In the genomic region with DNA sequence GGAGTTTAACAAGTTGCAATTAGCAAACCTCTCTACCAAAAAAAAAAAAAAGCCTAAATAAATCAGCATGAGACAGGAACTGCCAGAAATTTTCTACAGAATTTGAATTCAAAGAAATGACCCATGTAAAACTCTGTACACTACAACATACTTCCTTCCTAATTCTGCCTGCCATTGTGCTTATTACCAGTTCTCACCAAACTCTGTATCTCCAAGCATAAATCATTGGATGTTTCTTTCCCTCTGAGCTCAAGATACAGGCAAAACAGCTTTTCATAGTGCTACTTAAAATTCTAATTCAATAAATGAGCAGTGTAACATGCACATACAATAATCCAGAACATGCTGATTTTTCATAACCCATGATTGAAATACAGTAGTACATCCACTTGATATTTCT, we compare ENCODE assay signal across 1 cellular context.
TF ChIP-seq lines count a peak whose summit lies in the region.

No MANE protein-coding gene starts in this region.

TF ChIP-seq in GM12878, 131 proteins besides CTCF, POLR2A, EP300 and RAD21 (continued from another document):
- TF ChIP-seq CUX1 (IDR thresholded peaks at IDR 0.05; ENCODE audit: insufficient replicate concordance, low read depth, low read length) (no peak), ZNF217 (IDR thresholded peaks at IDR 0.05) (no peak), POU2F2 (IDR thresholded peaks at IDR 0.05; ENCODE audit: borderline replicate concordance, low read depth, low read length) (no peak), BRCA1 (IDR thresholded peaks at IDR 0.05; ENCODE audit: low read depth, low read length) (no peak), ZZZ3 (IDR thresholded peaks at IDR 0.05; ENCODE audit: control insufficient read depth, insufficient read length, low read depth) (no peak), ZNF207 (IDR thresholded peaks at IDR 0.05; ENCODE audit: borderline replicate concordance) (no peak), RAD51 (IDR thresholded peaks at IDR 0.05) (no peak), MEF2B (IDR thresholded peaks at IDR 0.05; ENCODE audit: partially characterized antibody, poor library complexity, severe bottlenecking) (no peak), HCFC1 (IDR thresholded peaks at IDR 0.05; ENCODE audit: low read length) (no peak)
- TF ChIP-seq, protein P1, sequence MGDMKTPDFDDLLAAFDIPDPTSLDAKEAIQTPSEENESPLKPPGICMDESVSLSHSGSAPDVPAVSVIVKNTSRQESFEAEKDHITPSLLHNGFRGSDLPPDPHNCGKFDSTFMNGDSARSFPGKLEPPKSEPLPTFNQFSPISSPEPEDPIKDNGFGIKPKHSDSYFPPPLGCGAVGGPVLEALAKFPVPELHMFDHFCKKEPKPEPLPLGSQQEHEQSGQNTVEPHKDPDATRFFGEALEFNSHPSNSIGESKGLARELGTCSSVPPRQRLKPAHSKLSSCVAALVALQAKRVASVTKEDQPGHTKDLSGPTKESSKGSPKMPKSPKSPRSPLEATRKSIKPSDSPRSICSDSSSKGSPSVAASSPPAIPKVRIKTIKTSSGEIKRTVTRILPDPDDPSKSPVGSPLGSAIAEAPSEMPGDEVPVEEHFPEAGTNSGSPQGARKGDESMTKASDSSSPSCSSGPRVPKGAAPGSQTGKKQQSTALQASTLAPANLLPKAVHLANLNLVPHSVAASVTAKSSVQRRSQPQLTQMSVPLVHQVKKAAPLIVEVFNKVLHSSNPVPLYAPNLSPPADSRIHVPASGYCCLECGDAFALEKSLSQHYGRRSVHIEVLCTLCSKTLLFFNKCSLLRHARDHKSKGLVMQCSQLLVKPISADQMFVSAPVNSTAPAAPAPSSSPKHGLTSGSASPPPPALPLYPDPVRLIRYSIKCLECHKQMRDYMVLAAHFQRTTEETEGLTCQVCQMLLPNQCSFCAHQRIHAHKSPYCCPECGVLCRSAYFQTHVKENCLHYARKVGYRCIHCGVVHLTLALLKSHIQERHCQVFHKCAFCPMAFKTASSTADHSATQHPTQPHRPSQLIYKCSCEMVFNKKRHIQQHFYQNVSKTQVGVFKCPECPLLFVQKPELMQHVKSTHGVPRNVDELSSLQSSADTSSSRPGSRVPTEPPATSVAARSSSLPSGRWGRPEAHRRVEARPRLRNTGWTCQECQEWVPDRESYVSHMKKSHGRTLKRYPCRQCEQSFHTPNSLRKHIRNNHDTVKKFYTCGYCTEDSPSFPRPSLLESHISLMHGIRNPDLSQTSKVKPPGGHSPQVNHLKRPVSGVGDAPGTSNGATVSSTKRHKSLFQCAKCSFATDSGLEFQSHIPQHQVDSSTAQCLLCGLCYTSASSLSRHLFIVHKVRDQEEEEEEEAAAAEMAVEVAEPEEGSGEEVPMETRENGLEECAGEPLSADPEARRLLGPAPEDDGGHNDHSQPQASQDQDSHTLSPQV (IDR thresholded peaks at IDR 0.05): no peak
- TF ChIP-seq, protein P2, sequence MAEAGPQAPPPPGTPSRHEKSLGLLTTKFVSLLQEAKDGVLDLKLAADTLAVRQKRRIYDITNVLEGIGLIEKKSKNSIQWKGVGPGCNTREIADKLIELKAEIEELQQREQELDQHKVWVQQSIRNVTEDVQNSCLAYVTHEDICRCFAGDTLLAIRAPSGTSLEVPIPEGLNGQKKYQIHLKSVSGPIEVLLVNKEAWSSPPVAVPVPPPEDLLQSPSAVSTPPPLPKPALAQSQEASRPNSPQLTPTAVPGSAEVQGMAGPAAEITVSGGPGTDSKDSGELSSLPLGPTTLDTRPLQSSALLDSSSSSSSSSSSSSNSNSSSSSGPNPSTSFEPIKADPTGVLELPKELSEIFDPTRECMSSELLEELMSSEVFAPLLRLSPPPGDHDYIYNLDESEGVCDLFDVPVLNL (IDR thresholded peaks at IDR 0.05; ENCODE audit: low read depth, low read length): no peak
